In genomic region chr17:1647802-1648581, GRCh38 we compare ENCODE assay signal across 1 cellular context.
TF ChIP-seq lines count a peak whose summit lies in the region.

No MANE protein-coding gene starts in this region.

TF ChIP-seq in K562, 482 proteins besides CTCF, POLR2A, EP300 and RAD21:
- TF ChIP-seq ARID4B (CRISPR knock-in tag; IDR thresholded peaks at IDR 0.05) (0 out of 2 replicates have a peak, but pooled peaks have one; percentile 43), ZNF778 (CRISPR knock-in tag; IDR thresholded peaks at IDR 0.05) (no peak), FOXM1 (IDR thresholded peaks at IDR 0.05; ENCODE audit: low read depth) (no peak), FOXM1 (CRISPR knock-in tag; IDR thresholded peaks at IDR 0.05; ENCODE audit: low read depth) (0 out of 2 replicates have a peak, but pooled peaks have one; percentile 14), ZBTB7A (IDR thresholded peaks at IDR 0.05; ENCODE audit: borderline replicate concordance, control insufficient read depth, low read depth, low read length) (0 out of 2 replicates have a peak, but pooled peaks have one; percentile 21)
